In genomic region chr2:239882335-239882734, GRCh38 we compare ENCODE assay signal across 1 cellular context.
TF ChIP-seq lines count a peak whose summit lies in the region.

No MANE protein-coding gene starts in this region.

TF ChIP-seq in HCT116, 20 proteins besides CTCF, POLR2A, EP300 and RAD21 (continued from another document):
- TF ChIP-seq REST (IDR thresholded peaks at IDR 0.05; ENCODE audit: low read depth) (no peak), ZBTB33 (IDR thresholded peaks at IDR 0.05; ENCODE audit: extremely low read depth, insufficient replicate concordance, low read length) (no peak), SRF (IDR thresholded peaks at IDR 0.05; ENCODE audit: low read depth) (no peak), POLR2AphosphoS5 (IDR thresholded peaks at IDR 0.05; ENCODE audit: low read depth, low read length) (no peak)
